ENCODE assay signal across 9 cellular contexts in the genomic region with DNA sequence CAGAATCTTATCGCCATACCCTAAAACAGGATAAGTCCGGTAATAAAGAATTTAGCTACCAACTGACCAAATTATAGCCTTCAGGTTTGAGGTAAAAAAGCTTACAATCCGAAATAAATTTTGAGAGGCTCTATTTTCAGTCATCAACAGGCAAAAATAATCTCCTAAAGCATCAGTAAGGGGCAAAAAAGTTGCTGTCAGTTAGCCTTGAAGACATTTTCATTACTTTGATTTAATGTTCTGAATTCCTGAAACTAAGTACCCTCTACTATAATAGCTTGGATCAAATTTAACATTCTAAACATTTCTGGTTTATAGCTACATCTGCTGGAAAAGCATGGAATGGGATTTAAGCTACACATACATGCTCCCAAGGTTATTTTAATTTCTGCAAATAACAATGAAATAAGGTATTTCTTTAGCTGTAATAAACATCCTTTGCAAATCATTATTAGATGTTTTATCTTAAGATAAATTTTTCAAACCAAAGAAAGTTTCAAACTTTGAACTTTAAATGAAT.
A peak's percentile ranks its signal among the peaks of the same experiment; 100 is the strongest.
DNase-seq lines count a peak whose midpoint lies in the region; ATAC-seq and TF ChIP-seq lines count a peak whose summit lies in the region.
"Had no signal": no experiment of that assay in that cellular context is flagged by ENCODE, and none has a peak within 500 bp of the region (broad histone marks: within the 10 kb centered on the region; RNA-seq: fewer than 3 reads in every experiment).

No MANE protein-coding gene starts in this region.

- H3K36me3 ChIP-seq in IMR-90 (ENCODE audit: control insufficient read depth, insufficient read depth, low read length), result no peaks in the 10 kb centered on the region
- H3K36me3 ChIP-seq in brain microvascular endothelial cell (replicated peaks), result no peaks in the 10 kb centered on the region
- H3K36me3 ChIP-seq in left lung, result no peaks in the 10 kb centered on the region
- H3K36me3 ChIP-seq in stomach, result no peaks in the 10 kb centered on the region
- no peaks in the 10 kb centered on the region for H3K36me3 ChIP-seq in mucosa of descending colon (ENCODE audit: low read depth)

- H4K5ac ChIP-seq in IMR-90 (ENCODE audit: low read depth, low read length), result no peak overlapping the region

- no peaks in the 10 kb centered on the region for H3K9me3 ChIP-seq in AG04450 (ENCODE audit: control insufficient read depth, insufficient read depth, low read length)
- H3K9me3 ChIP-seq in IMR-90 (ENCODE audit: control insufficient read depth, insufficient read depth, low read length), result no peaks in the 10 kb centered on the region
- no peaks in the 10 kb centered on the region for H3K9me3 ChIP-seq in left lung
- H3K9me3 ChIP-seq in stomach, result no peaks in the 10 kb centered on the region
- no peaks in the 10 kb centered on the region for H3K9me3 ChIP-seq in mucosa of descending colon

- dilution Hi-C loops in IMR-90 (cut with HindIII; ENCODE audit: low sequenced_read_pairs, unreplicated experiment), result no loop called here

- H3K23ac ChIP-seq in IMR-90 (ENCODE audit: low read depth, low read length), result no peak overlapping the region

- no peaks in the 10 kb centered on the region for H3K9me1 ChIP-seq in IMR-90 (ENCODE audit: insufficient read depth, low read length)

- no peak overlapping the region for H2BK15ac ChIP-seq in IMR-90 (ENCODE audit: low read depth, low read length)

- no peak overlapping the region for H3K4ac ChIP-seq in IMR-90 (ENCODE audit: low read depth, low read length)

- no peak overlapping the region for H3K9ac ChIP-seq in IMR-90 (ENCODE audit: low read depth, low read length)

- no peak overlapping the region for H3K14ac ChIP-seq in IMR-90 (replicated peaks; ENCODE audit: low read depth, low read length)

- POLR2A ChIA-PET in AG04450 (lab: Yijun Ruan, JAX) (interaction anchor here (0.7 kb wide), 1 partner anchor 517 kb away, joined by 3 read pairs; a partner anchor contains a TSS), IMR-90 (lab: Charles Lee; ENCODE audit: unreplicated experiment) (no interaction called here)

- H3K18ac ChIP-seq in IMR-90 (ENCODE audit: low read depth, low read length), result no peak overlapping the region

- peak; percentile 54 for TF ChIP-seq RAD21 in IMR-90 (IDR thresholded peaks at IDR 0.05; ENCODE audit: low read length)

- CTCF ChIA-PET in AG04450 (lab: Charles Lee) (interaction anchor here (0.5 to 1.6 kb wide), 16 partner anchors 18 to 1390 kb away, joined by 3 to 9 read pairs (median 4); a partner anchor contains a TSS), IMR-90 (lab: Yijun Ruan, JAX) (no interaction called here)

- BruUV-seq in IMR-90 (replicated peaks; lab: Mats Ljungman, UMichigan), result no TSS peak

- H3K27ac ChIP-seq in AG04450 (ENCODE audit: low read depth, low read length) (no peak overlapping the region), IMR-90 (ENCODE audit: insufficient read depth, low read length) (no peak overlapping the region), brain microvascular endothelial cell (no peak overlapping the region), left lung (no peak overlapping the region), stomach (no peak overlapping the region)

- TF ChIP-seq POLR2A in IMR-90 (IDR thresholded peaks at IDR 0.05; ENCODE audit: low read depth, low read length) (no peak), stomach (IDR thresholded peaks at IDR 0.05) (no peak)

- TF ChIP-seq CTCF in AG04450 (IDR thresholded peaks at IDR 0.05; ENCODE audit: low read depth, low read length) (peak; percentile 70), IMR-90 (conservative IDR thresholded peaks at IDR 0.05; ENCODE audit: low read depth, low read length) (peak; percentile 59), brain microvascular endothelial cell (IDR thresholded peaks at IDR 0.05; ENCODE audit: low read depth, low read length, missing control alignments) (peak; percentile 38), left lung (IDR thresholded peaks at IDR 0.05) (peak in 1 of 2 donors; percentile 23), stomach (IDR thresholded peaks at IDR 0.05) (peak in 3 of 7 experiments; percentile 9 to 23 (median 14)), mucosa of descending colon (IDR thresholded peaks at IDR 0.05) (no peak)

- H3K4me2 ChIP-seq in IMR-90 (ENCODE audit: low read depth, low read length), result no peak overlapping the region

- H3K4me3 ChIP-seq in AG04450 (ENCODE audit: low read depth, low read length), result no peak overlapping the region
- no peak overlapping the region for H3K4me3 ChIP-seq in IMR-90 (ENCODE audit: insufficient read depth, low read depth, low read length)
- H3K4me3 ChIP-seq in brain microvascular endothelial cell (ENCODE audit: low read depth, low read length), result no peak overlapping the region
- no peak overlapping the region for H3K4me3 ChIP-seq in left lung
- H3K4me3 ChIP-seq in stomach, result no peak overlapping the region
- H3K4me3 ChIP-seq in mucosa of descending colon, result no peak overlapping the region

- no CpG with 5 or more reads among the region's 3 CpGs for WGBS in IMR-90 (ENCODE audit: extremely low coverage in 2 of 2, insufficient read length in 1 of 2), 2 experiments
- WGBS in stomach, 5 donors, result 87 to 94% (median 91%) methylated on average over 3 of the region's 3 CpGs

- H3K56ac ChIP-seq in IMR-90 (ENCODE audit: extremely low read depth, insufficient read depth, low read length), result no peak overlapping the region

- no peak overlapping the region for H2BK20ac ChIP-seq in IMR-90 (ENCODE audit: low read depth, low read length)

- no peaks in the 10 kb centered on the region for H3K79me1 ChIP-seq in IMR-90 (ENCODE audit: low read depth in 1 of 2, low read length in 2 of 2)

- no peak overlapping the region for H2BK5ac ChIP-seq in IMR-90 (ENCODE audit: low read depth, low read length, poor library complexity, severe bottlenecking)

- peak; percentile 3 for DNase-seq in AG04450 (ENCODE audit: low read depth, low spot score)
- DNase-seq in IMR-90, result peak; percentile 37
- DNase-seq in brain microvascular endothelial cell, result no peak
- DNase-seq in left kidney (ENCODE audit: low read depth, low spot score), result peak; percentile 79
- DNase-seq in left lung, result no peak
- DNase-seq in stomach, result no peak
- no peak for DNase-seq in SK-N-DZ (ENCODE audit: low spot score)
- no peak for DNase-seq in mucosa of descending colon
- DNase-seq: amygdala had no signal

- H4K91ac ChIP-seq in IMR-90 (ENCODE audit: insufficient read depth, low read depth, low read length), result no peak overlapping the region

- no peak overlapping the region for H2AK5ac ChIP-seq in IMR-90 (ENCODE audit: low read depth, low read length)

- intact Hi-C loops in IMR-90 (cut with micrococcal nuclease), result loop anchor here (1.0 to 5.0 kb wide), 3 partner anchors 479 to 1132 kb away; no protein-coding TSS in a partner anchor
- intact Hi-C loops in left lung (cut with DNase I), result no loop called here
- intact Hi-C loops in stomach (cut with DNase I; ENCODE audit: low total_unique reads), result no loop called here
- intact Hi-C loops in mucosa of descending colon (cut with DNase I, micrococcal nuclease), result no loop called here

- no peak for ATAC-seq in IMR-90 (ENCODE audit: low read depth)
- ATAC-seq in left lung, result no peak
- ATAC-seq in mucosa of descending colon, result no peak

- no peak overlapping the region for H4K8ac ChIP-seq in IMR-90 (ENCODE audit: low read depth in 2 of 2, low read length in 2 of 2)

- H2AFZ ChIP-seq in IMR-90 (replicated peaks; ENCODE audit: low read length, poor library complexity), result no peak overlapping the region

- no peak for TF ChIP-seq EP300 in stomach (IDR thresholded peaks at IDR 0.05)

- no peaks in the 10 kb centered on the region for H3K27me3 ChIP-seq in AG04450 (ENCODE audit: control insufficient read depth, insufficient read depth, low read length)
- H3K27me3 ChIP-seq in IMR-90 (ENCODE audit: control insufficient read depth, insufficient read depth, low read length), result no peaks in the 10 kb centered on the region
- no peaks in the 10 kb centered on the region for H3K27me3 ChIP-seq in brain microvascular endothelial cell (replicated peaks)
- H3K27me3 ChIP-seq in left lung, result no peaks in the 10 kb centered on the region
- H3K27me3 ChIP-seq in stomach, result no peaks in the 10 kb centered on the region

- H4K20me1 ChIP-seq in IMR-90 (ENCODE audit: insufficient read depth, low read length), result no peaks in the 10 kb centered on the region

- no peak overlapping the region for H2AK9ac ChIP-seq in IMR-90 (replicated peaks; ENCODE audit: low read depth, low read length, poor library complexity)

- H3K4me1 ChIP-seq in IMR-90 (ENCODE audit: control insufficient read depth, insufficient read depth, low read length) (no peaks in the 10 kb centered on the region; the same call in 1 of the 2 replicates), left lung (no peaks in the 10 kb centered on the region), stomach (no peaks in the 10 kb centered on the region), mucosa of descending colon (ENCODE audit: low read depth) (no peaks in the 10 kb centered on the region)

- in situ Hi-C loops in IMR-90 (cut with MboI; ENCODE audit: low sequenced_read_pairs) (no loop called here), brain microvascular endothelial cell (cut with HindIII; ENCODE audit: low pct_ligation_motif_present, low sequenced_read_pairs) (no loop called here)

- H2BK120ac ChIP-seq in IMR-90 (ENCODE audit: low read depth, low read length), result no peak overlapping the region

TF ChIP-seq in IMR-90, 13 proteins besides CTCF, POLR2A, EP300 and RAD21:
- TF ChIP-seq RFX5 (IDR thresholded peaks at IDR 0.05; ENCODE audit: low read depth, low read length) (no peak), SMC3 (IDR thresholded peaks at IDR 0.05; ENCODE audit: low read depth, low read length) (peak; percentile 52; the same call in 1 of the 2 replicates)

Comparison
In these comparisons a context has a peak if more than half of its experiments do, and no peak if none do; other contexts are left out.
1. DNase-seq: peak in AG04450 (single experiment), IMR-90 (single experiment) and left kidney (single experiment); none in brain microvascular endothelial cell (single experiment), left lung (0 of 2), stomach (single experiment), SK-N-DZ (single experiment) and mucosa of descending colon (0 of 3).